Comparison of ENCODE assay signal across 9 cellular contexts in genomic region chr13:44313674-44314073, GRCh38. TPM values are rescaled to one million over a fixed set of nuclear protein-coding genes. Genes with fewer than 3 reads are reported as not detected.
DNase-seq lines count a peak whose midpoint lies in the region; ATAC-seq and TF ChIP-seq lines count a peak whose summit lies in the region.
"Had no signal": no experiment of that assay in that cellular context is flagged by ENCODE, and none has a peak within 500 bp of the region (broad histone marks: within the 10 kb centered on the region; RNA-seq: fewer than 3 reads in every experiment).

No MANE protein-coding gene starts in this region.

- CTCF ChIA-PET in activated CD8-positive, alpha-beta T cell treated with anti-CD3 and anti-CD28 coated beads, Interleukin-2, amount 10 ng/mL, durations not matched to agents 7 days and 5 days (lab: Charles Lee): no interaction called here

- H3K27me3 Mint-ChIP-seq in stimulated activated memory B cell treated with anti-CD40 and anti-IgM and Interleukin-4, amounts not matched to agents 10 μg/mL and 1 μg/mL and 100 μg/mL, for 72 hours: peaks cover 12% of the 10 kb centered on the region
- peaks cover 11% of the 10 kb centered on the region for H3K27me3 Mint-ChIP-seq in activated CD8-positive, alpha-beta T cell treated with anti-CD3 and anti-CD28 coated beads, Interleukin-2, amount 10 ng/mL, durations not matched to agents 7 days and 5 days (ENCODE audit: low read depth)

- no peaks in the 10 kb centered on the region for H3K9me3 Mint-ChIP-seq in stimulated activated memory B cell treated with anti-CD40 and anti-IgM and Interleukin-4, amounts not matched to agents 10 μg/mL and 1 μg/mL and 100 μg/mL, for 72 hours
- no peaks in the 10 kb centered on the region for H3K9me3 Mint-ChIP-seq in activated CD8-positive, alpha-beta T cell treated with anti-CD3 and anti-CD28 coated beads, Interleukin-2, amount 10 ng/mL, durations not matched to agents 7 days and 5 days (ENCODE audit: insufficient read depth)

- peaks cover 13 to 63% (median 17%) of the 10 kb centered on the region in 3 donors for H3K4me1 ChIP-seq in esophagus squamous epithelium
- no peaks in the 10 kb centered on the region for H3K4me1 ChIP-seq in Peyer's patch

- no peaks in the 10 kb centered on the region for H3K36me3 Mint-ChIP-seq in stimulated activated memory B cell treated with anti-CD40 and anti-IgM and Interleukin-4, amounts not matched to agents 10 μg/mL and 1 μg/mL and 100 μg/mL, for 72 hours
- H3K36me3 Mint-ChIP-seq in activated CD8-positive, alpha-beta T cell treated with anti-CD3 and anti-CD28 coated beads, Interleukin-2, amount 10 ng/mL, durations not matched to agents 7 days and 5 days (ENCODE audit: low read depth): no peaks in the 10 kb centered on the region

- no peak overlapping the region for H3K4me3 Mint-ChIP-seq in stimulated activated memory B cell treated with anti-CD40 and anti-IgM and Interleukin-4, amounts not matched to agents 10 μg/mL and 1 μg/mL and 100 μg/mL, for 72 hours
- H3K4me3 Mint-ChIP-seq in activated CD8-positive, alpha-beta T cell treated with anti-CD3 and anti-CD28 coated beads, Interleukin-2, amount 10 ng/mL, durations not matched to agents 7 days and 5 days: no peak overlapping the region

- H3K36me3 ChIP-seq in esophagus squamous epithelium (no peaks in the 10 kb centered on the region), Peyer's patch (no peaks in the 10 kb centered on the region)

- H3K27ac ChIP-seq in esophagus squamous epithelium: peak overlapping the region; percentile 18 to 53 (median 50)
- H3K27ac ChIP-seq in Peyer's patch: peak overlapping the region in 2 of 4 donors; percentile 17 to 55

- H3K4me3 ChIP-seq in esophagus squamous epithelium (no peak overlapping the region), Peyer's patch (no peak overlapping the region)

- DNase-seq in OCI-M1 (lab: John Stamatoyannopoulos, UW): peak; percentile 91
- DNase-seq in esophagus squamous epithelium (lab: John Stamatoyannopoulos, UW): no peak
- DNase-seq in Peyer's patch: no peak
- DNase-seq in activated CD8-positive, alpha-beta T cell treated with anti-CD3 and anti-CD28 coated beads, Interleukin-2, amount 10 ng/mL, durations not matched to agents 7 days and 5 days: no peak
- no peak for DNase-seq in stimulated activated naive CD4-positive, alpha-beta T cell treated with Interleukin-2 at 50 U/mL for 16 hours (lab: John Stamatoyannopoulos, UW)
- DNase-seq: caudate nucleus; stimulated activated CD4-positive, alpha-beta T cell treated with anti-CD3 and anti-CD28 coated beads, Interleukin-4, amount 100 ng/mL, for 4 hours had no signal

- POLR2A ChIA-PET in activated CD8-positive, alpha-beta T cell treated with anti-CD3 and anti-CD28 coated beads, Interleukin-2, amount 10 ng/mL, durations not matched to agents 7 days and 5 days (lab: Charles Lee): interaction anchor here (0.6 kb wide), 1 partner anchor 116 kb away, joined by 4 read pairs; no protein-coding TSS in a partner anchor

- no peak for TF ChIP-seq CTCF in esophagus squamous epithelium (IDR thresholded peaks at IDR 0.05)
- no peak for TF ChIP-seq CTCF in Peyer's patch (IDR thresholded peaks at IDR 0.05)

- TF ChIP-seq POLR2A in esophagus squamous epithelium (IDR thresholded peaks at IDR 0.05) (no peak), Peyer's patch (IDR thresholded peaks at IDR 0.05) (no peak)

- intact Hi-C loops in esophagus squamous epithelium (cut with DNase I): no loop called here

- H3K27me3 ChIP-seq in esophagus squamous epithelium: no peaks in the 10 kb centered on the region
- no peaks in the 10 kb centered on the region for H3K27me3 ChIP-seq in Peyer's patch

- ATAC-seq in GM18868 (IDR thresholded peaks at IDR 0.05; ENCODE audit: unreplicated experiment): peak; percentile 61
- peak; percentile 7 for ATAC-seq in stimulated activated memory B cell treated with anti-CD40 and anti-IgM and Interleukin-4, amounts not matched to agents 10 μg/mL and 1 μg/mL and 100 μg/mL, for 72 hours
- no peak for ATAC-seq in activated CD8-positive, alpha-beta T cell treated with anti-CD3 and anti-CD28 coated beads, Interleukin-2, amount 10 ng/mL, durations not matched to agents 7 days and 5 days

- 36 to 47% methylated on average over 2 of the region's 2 CpGs for WGBS in esophagus squamous epithelium, 2 donors

- no peaks in the 10 kb centered on the region for H3K4me1 Mint-ChIP-seq in stimulated activated memory B cell treated with anti-CD40 and anti-IgM and Interleukin-4, amounts not matched to agents 10 μg/mL and 1 μg/mL and 100 μg/mL, for 72 hours
- no peaks in the 10 kb centered on the region for H3K4me1 Mint-ChIP-seq in activated CD8-positive, alpha-beta T cell treated with anti-CD3 and anti-CD28 coated beads, Interleukin-2, amount 10 ng/mL, durations not matched to agents 7 days and 5 days (ENCODE audit: low read depth)

- H3K27ac Mint-ChIP-seq in stimulated activated memory B cell treated with anti-CD40 and anti-IgM and Interleukin-4, amounts not matched to agents 10 μg/mL and 1 μg/mL and 100 μg/mL, for 72 hours: no peak overlapping the region
- H3K27ac Mint-ChIP-seq in activated CD8-positive, alpha-beta T cell treated with anti-CD3 and anti-CD28 coated beads, Interleukin-2, amount 10 ng/mL, durations not matched to agents 7 days and 5 days: no peak overlapping the region

- H3K9me3 ChIP-seq in esophagus squamous epithelium: no peaks in the 10 kb centered on the region
- no peaks in the 10 kb centered on the region for H3K9me3 ChIP-seq in Peyer's patch

RNA-seq across cellular contexts. Expression of gene SERP2, which starts 60.0 kb away (rescaled TPM):
- total RNA-seq in esophagus squamous epithelium (1 to 10 TPM in 3 of 4 donors, under 1 TPM in 1; 0.35 to 3.6 (median 1.5) TPM), Peyer's patch (10 to 100 TPM in 1 of 4 donors, 1 to 10 TPM in 3; 3.2 to 12.4 (median 3.5) TPM)
- under 1 TPM; 0.31 to 0.50 TPM for total RNA-seq in activated CD8-positive, alpha-beta T cell treated with anti-CD3 and anti-CD28 coated beads, Interleukin-2, amount 10 ng/mL, durations not matched to agents 7 days and 5 days
